Comparison of ENCODE assay signal across 24 cellular contexts in genomic region chr3:152797751-152798432, GRCh38. TPM values are rescaled to one million over a fixed set of nuclear protein-coding genes. Genes with fewer than 3 reads are reported as not detected.
"Had no signal": no experiment of that assay in that cellular context is flagged by ENCODE, and none has a peak within 500 bp of the region (broad histone marks: within the 10 kb centered on the region; RNA-seq: fewer than 3 reads in every experiment).

No MANE protein-coding gene starts in this region.

- DNase-seq: activated CD4-positive, alpha-beta T cell treated with anti-CD3 and anti-CD28 coated beads, Interleukin-2, amount 10 ng/mL, durations not matched to agents 7 days and 5 days; activated CD4-positive, CD25-positive, alpha-beta regulatory T cell treated with anti-CD3 and anti-CD28 coated beads, Interleukin-2, amount 50 U/mL, for 72 hours; activated CD8-positive, alpha-beta T cell treated with anti-CD3 and anti-CD28 coated beads for 36 hours; activated T-cell treated with anti-CD3 and anti-CD28 coated beads, Interleukin-2, amount 50 U/mL, for 1 hour; aorta; foreskin melanocyte; immature natural killer cell; nucleus accumbens; stimulated activated CD4-positive, alpha-beta T cell treated with anti-CD3 and anti-CD28 coated beads, Interleukin-12 subunit alpha, Interleukin-12 subunit beta, amount 100 ng/mL, for 4 hours; stimulated activated CD4-positive, alpha-beta T cell treated with anti-CD3 and anti-CD28 coated beads, Interleukin-4, amount 100 ng/mL, for 4 hours; stimulated activated naive CD8-positive, alpha-beta T cell treated with anti-CD3 and anti-CD28 coated beads, Interleukin-15, Interleukin-2, amounts not matched to agents 100 U/mL and 50 U/mL, for 24 hours; T1000; tibial artery; WERI-Rb-1 had no signal

- H3K9me3 Mint-ChIP-seq: activated CD4-positive, alpha-beta T cell treated with anti-CD3 and anti-CD28 coated beads, Interleukin-2, amount 10 ng/mL, durations not matched to agents 7 days and 5 days; nephron had no signal

- H3K36me3 ChIP-seq: tibial artery, WERI-Rb-1 had no signal

- H3K4me2 ChIP-seq: hepatocyte had no signal

- H3K9me3 ChIP-seq: tibial artery had no signal

- ATAC-seq: activated CD8-positive, alpha-beta T cell treated with anti-CD3 and anti-CD28 coated beads for 36 hours; activated naive CD4-positive, alpha-beta T cell treated with anti-CD3 and anti-CD28 coated beads, Interleukin-2, amount 50 U/mL, for 72 hours; left lobe of liver; right cardiac atrium; stimulated activated naive CD8-positive, alpha-beta T cell treated with anti-CD3 and anti-CD28 coated beads, Interleukin-15, Interleukin-2, amounts not matched to agents 100 U/mL and 50 U/mL, for 24 hours had no signal

- H3K4me1 ChIP-seq: parathyroid adenoma, tibial artery had no signal

- H2AFZ ChIP-seq: hepatocyte, parathyroid adenoma had no signal

- H3K27me3 Mint-ChIP-seq: activated CD4-positive, alpha-beta T cell treated with anti-CD3 and anti-CD28 coated beads, Interleukin-2, amount 10 ng/mL, durations not matched to agents 7 days and 5 days; activated CD8-positive, alpha-beta T cell treated with anti-CD3 and anti-CD28 coated beads for 36 hours; brain had no signal

- H3K27ac Mint-ChIP-seq: activated CD4-positive, alpha-beta T cell treated with anti-CD3 and anti-CD28 coated beads, Interleukin-2, amount 10 ng/mL, durations not matched to agents 7 days and 5 days; activated CD8-positive, alpha-beta T cell treated with anti-CD3 and anti-CD28 coated beads for 36 hours; activated naive CD4-positive, alpha-beta T cell treated with anti-CD3 and anti-CD28 coated beads, Interleukin-2, amount 50 U/mL, for 72 hours; immature natural killer cell; nephron had no signal

- H3K4me3 Mint-ChIP-seq: activated CD4-positive, alpha-beta T cell treated with anti-CD3 and anti-CD28 coated beads, Interleukin-2, amount 10 ng/mL, durations not matched to agents 7 days and 5 days; activated CD8-positive, alpha-beta T cell treated with anti-CD3 and anti-CD28 coated beads for 36 hours; brain; immature natural killer cell; nephron had no signal

- FAIRE-seq: endometrium had no signal

- H3K36me3 Mint-ChIP-seq: activated naive CD4-positive, alpha-beta T cell treated with anti-CD3 and anti-CD28 coated beads, Interleukin-2, amount 50 U/mL, for 72 hours; brain; immature natural killer cell had no signal

- H3K4me1 Mint-ChIP-seq: brain had no signal

- H3K4me3 ChIP-seq: hepatocyte, lung, tibial artery had no signal

- H3K27me3 ChIP-seq: hepatocyte, tibial artery had no signal

- H3K79me2 ChIP-seq: hepatocyte, parathyroid adenoma had no signal

- H3K27ac ChIP-seq: hepatocyte, parathyroid adenoma, tibial artery, WERI-Rb-1 had no signal

- H3K9ac ChIP-seq: parathyroid adenoma had no signal

RNA-seq across cellular contexts. Expression of gene P2RY1, which starts 37.0 kb away (rescaled TPM):
- total RNA-seq: myocyte had no signal
